18 cellular contexts compared by ENCODE assay signal in the genomic region with DNA sequence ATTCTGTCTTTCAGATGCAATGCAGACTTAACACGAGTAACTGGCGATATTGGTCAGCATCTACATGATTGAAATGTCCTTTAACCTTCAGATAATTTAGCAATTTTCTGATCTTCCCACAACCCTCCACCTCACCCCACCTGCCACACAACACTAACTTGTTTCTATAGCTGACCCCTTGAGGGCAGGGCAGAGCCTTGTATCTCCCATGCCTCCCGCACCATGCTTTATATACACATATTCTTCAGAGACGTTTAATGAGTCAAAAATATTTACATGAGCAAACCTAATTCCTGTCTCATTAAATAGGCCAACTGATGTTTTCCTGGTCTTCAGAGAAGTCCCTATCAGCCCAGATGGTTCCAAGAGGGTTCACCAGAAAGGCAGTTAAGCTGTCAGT. TPM values are rescaled to one million over a fixed set of nuclear protein-coding genes. Genes with fewer than 3 reads are reported as not detected.
A peak's percentile ranks its signal among the peaks of the same experiment; 100 is the strongest.
DNase-seq lines count a peak whose midpoint lies in the region; ATAC-seq, FAIRE-seq and TF ChIP-seq lines count a peak whose summit lies in the region.
"Had no signal": no experiment of that assay in that cellular context is flagged by ENCODE, and none has a peak within 500 bp of the region (broad histone marks: within the 10 kb centered on the region; RNA-seq: fewer than 3 reads in every experiment).

No MANE protein-coding gene starts in this region.

- POLR2A ChIA-PET in A549 (lab: Yijun Ruan, JAX) (interaction anchor here (0.6 kb wide), 1 partner anchor 18 kb away, joined by 3 read pairs; no protein-coding TSS in a partner anchor), PC-3 (lab: Charles Lee; ENCODE audit: unreplicated experiment) (no interaction called here), H1 (lab: Charles Lee; ENCODE audit: partially characterized antibody) (no interaction called here)

- H3K9ac ChIP-seq in PC-3 (ENCODE audit: low read length) (no peak overlapping the region), H1 (replicated peaks in 1 of 4; ENCODE audit: extremely low read depth in 1 of 4, low read depth in 3 of 4, low read length in 3 of 4) (no peak overlapping the region)

- H2AFZ ChIP-seq in GM23338 (0 out of 2 replicates have a peak overlapping the region, but pooled peaks have one; percentile 43), PC-3 (ENCODE audit: low read length) (peak overlapping the region; percentile 43; the same call in 1 of the 2 replicates), H1 (ENCODE audit: low read length) (peak overlapping the region; percentile 29; the same call in 1 of the 2 replicates)

- H3K36me3 Mint-ChIP-seq in GM23338 (ENCODE audit: low read depth), result no peaks in the 10 kb centered on the region
- H3K36me3 Mint-ChIP-seq: CD14-positive monocyte; CD8-positive, alpha-beta T cell had no signal

- H3K4me3 ChIP-seq in A549 (no peak overlapping the region), GM23338 (no peak overlapping the region), PC-3 (ENCODE audit: low read length) (no peak overlapping the region), H1 (ENCODE audit: extremely low read depth in 1 of 4, insufficient read depth in 2 of 4, low read depth in 3 of 4, low read length in 4 of 4) (no peak overlapping the region)
- H3K4me3 ChIP-seq: GM12878, K562 had no signal

- H2BK5ac ChIP-seq in H1 (ENCODE audit: low read depth, low read length), result no peak overlapping the region

- no peak overlapping the region for H3K14ac ChIP-seq in H1 (ENCODE audit: insufficient read length)

- H3K23me2 ChIP-seq in H1 (ENCODE audit: low read depth, low read length), result no peaks in the 10 kb centered on the region

- no peak for TF ChIP-seq POLR2A in A549 (IDR thresholded peaks at IDR 0.05; ENCODE audit: low read length)
- TF ChIP-seq POLR2A in H1 (IDR thresholded peaks at IDR 0.05; ENCODE audit: control extremely low read depth in 1 of 2, low read depth in 2 of 2, low read length in 2 of 2), result no peak

- TF ChIP-seq RAD21 in A549 (conservative IDR thresholded peaks at IDR 0.05 in 1 of 2, IDR thresholded peaks at IDR 0.05 in 1 of 2), result peak in 1 of 2 experiments; percentile 56; a peak in 2 of 5 replicates
- peak; percentile 20 to 35; a peak in 3 of 4 replicates for TF ChIP-seq RAD21 in H1 (IDR thresholded peaks at IDR 0.05 in 1 of 2, conservative IDR thresholded peaks at IDR 0.05 in 1 of 2; ENCODE audit: low read depth in 2 of 2, low read length in 2 of 2)

- no peak overlapping the region for H3K27ac Mint-ChIP-seq in GM23338
- H3K27ac Mint-ChIP-seq: CD14-positive monocyte; CD8-positive, alpha-beta T cell had no signal

- peak overlapping the region; percentile 12 to 89; a peak in 4 of 6 replicates for H3K27ac ChIP-seq in A549
- no peak overlapping the region for H3K27ac ChIP-seq in GM23338 (ENCODE audit: low read depth)
- no peak overlapping the region for H3K27ac ChIP-seq in PC-3 (ENCODE audit: low read length)
- H3K27ac ChIP-seq in H1 (ENCODE audit: low read depth, low read length), result no peak overlapping the region

- DNase-seq in A549 (ENCODE audit: low read depth in 1 of 2, low spot score in 1 of 2), result peak in 1 of 2 experiments; percentile 48
- DNase-seq in GM23338 (ENCODE audit: low spot score), result no peak
- DNase-seq in PC-3, result peak; percentile 17
- DNase-seq in H1 (ENCODE audit: low read depth in 1 of 2, low spot score in 2 of 2), result no peak
- no peak for DNase-seq in NCI-H446 treated with DMSO at 0.1 percent for 48 hours (lab: John Stamatoyannopoulos, UW)
- DNase-seq in putamen (ENCODE audit: low spot score), result no peak
- DNase-seq: BE2C; Caco-2; CD8-positive, alpha-beta T cell; GOT3 had no signal

- H3K4me2 ChIP-seq in A549 (no peak overlapping the region), GM23338 (no peak overlapping the region), PC-3 (ENCODE audit: low read length) (no peak overlapping the region), H1 (ENCODE audit: insufficient read depth in 1 of 2, low read depth in 2 of 2, low read length in 2 of 2) (no peak overlapping the region)

- no peak; the same call in 2 of the 3 replicates for TF ChIP-seq CTCF in A549 (IDR thresholded peaks at IDR 0.05)
- peak; percentile 10 to 29; a peak in 2 of 4 replicates for TF ChIP-seq CTCF in GM23338 (conservative IDR thresholded peaks at IDR 0.05; ENCODE audit: low read depth in 2 of 2)
- TF ChIP-seq CTCF in PC-3 (conservative IDR thresholded peaks at IDR 0.05; ENCODE audit: low read depth, low read length), result peak; percentile 36; the same call in 1 of the 2 replicates
- TF ChIP-seq CTCF in H1 (IDR thresholded peaks at IDR 0.05; ENCODE audit: control extremely low read depth in 1 of 3, insufficient read depth in 1 of 3, low read depth in 1 of 3, low read length in 3 of 3), result peak in 2 of 3 experiments; percentile 7 to 20; a peak in 1 of 4 replicates

- no peak overlapping the region for H4K91ac ChIP-seq in H1 (replicated peaks; ENCODE audit: insufficient read length, low read length)

- no peak overlapping the region for H3K23ac ChIP-seq in H1 (ENCODE audit: insufficient read length)

- no peaks in the 10 kb centered on the region for H3K79me1 ChIP-seq in H1 (ENCODE audit: low read depth, low read length)

- peaks cover 6% of the 10 kb centered on the region for H3K27me3 Mint-ChIP-seq in GM23338 (ENCODE audit: insufficient read depth, low read depth, poor library complexity)

- H2BK20ac ChIP-seq in H1 (ENCODE audit: low read length), result no peak overlapping the region

- H4K8ac ChIP-seq in H1 (ENCODE audit: extremely low read depth, insufficient read depth, low read length), result no peak overlapping the region

- no peak for TF ChIP-seq EP300 in A549 (IDR thresholded peaks at IDR 0.05)
- no peak for TF ChIP-seq EP300 in H1 (IDR thresholded peaks at IDR 0.05; ENCODE audit: borderline replicate concordance in 1 of 2, low read depth in 2 of 2, low read length in 2 of 2)

- H3K79me2 ChIP-seq in GM23338 (replicated peaks; ENCODE audit: insufficient read depth) (no peaks in the 10 kb centered on the region), PC-3 (ENCODE audit: low read length) (no peaks in the 10 kb centered on the region), H1 (ENCODE audit: control insufficient read depth in 1 of 2, insufficient read depth in 2 of 2, low read length in 2 of 2) (no peaks in the 10 kb centered on the region)

- no peak overlapping the region for H4K5ac ChIP-seq in H1 (ENCODE audit: insufficient read length, low read depth, low read length)

- 71% methylated on average over 4 of the region's 4 CpGs for WGBS in A549 (ENCODE audit: missing lambda C conversion rate)
- 91% methylated on average over 4 of the region's 4 CpGs; no CpG with 5 or more reads in 1 of the 2 experiments for WGBS in H1 (ENCODE audit: extremely low coverage in 1 of 2, insufficient coverage in 1 of 2, insufficient read length in 1 of 2, insufficient replicate concordance in 2 of 2, low coverage in 1 of 2, low lambda C conversion rate in 2 of 2, missing lambda C conversion rate in 1 of 2), 2 experiments

- CTCF ChIA-PET in A549 (lab: Yijun Ruan, JAX), result interaction anchor here (0.8 to 3.7 kb wide), 4 partner anchors 44 to 131 kb away, joined by 3 to 11 read pairs (median 3); no protein-coding TSS in a partner anchor
- CTCF ChIA-PET in PC-3 (lab: Charles Lee), result no interaction called here
- CTCF ChIA-PET in H1 (lab: Charles Lee; ENCODE audit: partially characterized antibody), result interaction anchor here (1.2 kb wide), 1 partner anchor 54 kb away, joined by 3 read pairs; no protein-coding TSS in a partner anchor

- no TSS peak for BruUV-seq in PC-3 (replicated peaks; lab: Mats Ljungman, UMichigan)

- H2BK12ac ChIP-seq in H1 (ENCODE audit: low read depth, low read length), result no peak overlapping the region

- H3K9me3 ChIP-seq in A549, result no peaks in the 10 kb centered on the region
- H3K9me3 ChIP-seq in PC-3 (ENCODE audit: low read length), result no peaks in the 10 kb centered on the region
- no peaks in the 10 kb centered on the region for H3K9me3 ChIP-seq in H1 (ENCODE audit: insufficient read depth in 2 of 2, low read depth in 1 of 2, low read length in 1 of 2)
- H3K9me3 ChIP-seq: BE2C, Caco-2 had no signal

- H3K4me1 Mint-ChIP-seq in GM23338, result no peaks in the 10 kb centered on the region
- H3K4me1 Mint-ChIP-seq: CD14-positive monocyte had no signal

- H3K56ac ChIP-seq in H1 (replicated peaks; ENCODE audit: insufficient read length, low read depth, low read length), result no peak overlapping the region

- H3K27me3 ChIP-seq in GM23338 (ENCODE audit: insufficient read depth), result no peaks in the 10 kb centered on the region
- no peaks in the 10 kb centered on the region for H3K27me3 ChIP-seq in PC-3 (ENCODE audit: low read length)
- H3K27me3 ChIP-seq in H1 (replicated peaks in 1 of 4; ENCODE audit: control insufficient read depth in 3 of 4, extremely low read depth in 1 of 4, insufficient read depth in 3 of 4, low read length in 3 of 4), result no peaks in the 10 kb centered on the region
- H3K27me3 ChIP-seq: BE2C had no signal

- H3K4me3 Mint-ChIP-seq in GM23338, result no peak overlapping the region
- H3K4me3 Mint-ChIP-seq: CD14-positive monocyte; CD8-positive, alpha-beta T cell had no signal

- H3K36me3 ChIP-seq in GM23338 (ENCODE audit: insufficient read depth) (no peaks in the 10 kb centered on the region), PC-3 (ENCODE audit: low read depth, low read length) (no peaks in the 10 kb centered on the region), H1 (ENCODE audit: control insufficient read depth in 2 of 4, insufficient read depth in 4 of 4, low read length in 3 of 4) (no peaks in the 10 kb centered on the region)
- H3K36me3 ChIP-seq: BE2C had no signal

- ATAC-seq in A549, result peak in 1 of 2 experiments; percentile 35; a peak in 1 of 6 replicates
- ATAC-seq in GM23338, result peak; percentile 32; the same call in 1 of the 3 replicates
- 0 out of 2 replicates have a peak, but pooled peaks have one; percentile 37 for ATAC-seq in PC-3
- no peak for ATAC-seq in GM21367 (IDR thresholded peaks at IDR 0.05; ENCODE audit: unreplicated experiment)
- ATAC-seq: CD8-positive, alpha-beta T cell; GM12878; K562 had no signal

- no peak overlapping the region for H3K18ac ChIP-seq in H1 (ENCODE audit: extremely low read depth, low read length)

- no peaks in the 10 kb centered on the region for H4K20me1 ChIP-seq in GM23338 (replicated peaks; ENCODE audit: insufficient read depth)
- H4K20me1 ChIP-seq in PC-3 (ENCODE audit: low read length), result no peaks in the 10 kb centered on the region
- no peaks in the 10 kb centered on the region for H4K20me1 ChIP-seq in H1 (replicated peaks in 1 of 2; ENCODE audit: control insufficient read depth in 1 of 2, insufficient read depth in 2 of 2, low read length in 2 of 2)

- no peak overlapping the region for H2AK5ac ChIP-seq in H1 (ENCODE audit: low read depth, low read length)

- H3K4me1 ChIP-seq in A549 (peaks cover 13% of the 10 kb centered on the region), GM23338 (ENCODE audit: insufficient read depth) (no peaks in the 10 kb centered on the region), PC-3 (ENCODE audit: insufficient read depth, low read length) (peaks cover 11% of the 10 kb centered on the region), H1 (replicated peaks in 1 of 4; ENCODE audit: control insufficient read depth in 3 of 4, insufficient read depth in 4 of 4, low read length in 3 of 4) (no peaks in the 10 kb centered on the region)
- H3K4me1 ChIP-seq: BE2C, Caco-2 had no signal

- H3K9me3 Mint-ChIP-seq in GM23338, result no peaks in the 10 kb centered on the region
- H3K9me3 Mint-ChIP-seq: CD8-positive, alpha-beta T cell had no signal

- intact Hi-C loops in PC-3 (cut with micrococcal nuclease), result loop anchor here (5.0 kb wide), 1 partner anchor 89 kb away; no protein-coding TSS in a partner anchor

- FAIRE-seq in A549 (lab: Jason Lieb, UNC) (no peak), H1 (lab: Jason Lieb, UNC) (no peak)
- FAIRE-seq: A204.1, GM12878, GM18507, K562 had no signal

- no peak overlapping the region for H3K4ac ChIP-seq in H1 (replicated peaks; ENCODE audit: insufficient read length, low read depth, low read length)

- no peak overlapping the region for H2BK15ac ChIP-seq in H1 (ENCODE audit: low read length)

- H3F3A ChIP-seq in GM23338 (replicated peaks; ENCODE audit: low read depth), result no peaks in the 10 kb centered on the region
- H3F3A ChIP-seq in PC-3 (ENCODE audit: low read length, unreplicated experiment), result no peaks in the 10 kb centered on the region

- H2BK120ac ChIP-seq in H1 (replicated peaks; ENCODE audit: low read depth, low read length), result no peak overlapping the region

- H3K9me2 ChIP-seq in GM23338 (ENCODE audit: insufficient read depth), result no peaks in the 10 kb centered on the region
- no peaks in the 10 kb centered on the region for H3K9me2 ChIP-seq in PC-3 (replicated peaks; ENCODE audit: low read length)

RNA-seq across cellular contexts. Expression of gene DHRS7C, which starts 6.6 kb away (rescaled TPM):
- polyA plus RNA-seq in A549 (2011; rRNA removed), result not detected in 2 replicates
- polyA plus RNA-seq in A549 (2012; cell fraction: cytosol; rRNA removed), result not detected in 2 replicates
- not detected in 2 replicates for polyA plus RNA-seq in A549 (2012; cell fraction: nucleus; rRNA removed)
- not detected in 3 replicates for polyA plus RNA-seq in A549 (2017; fragmentation: RNase III; extraction: RNeasy Plus Mini Kit Qiagen cat#74134 plus additional on column Dnase treatment)
- not detected in 2 replicates for polyA minus RNA-seq in A549 (2011; rRNA and poly(A)+ RNA removed)
- total RNA-seq in GM23338 (2014; rRNA removed; shearing (Covaris generic)), result not detected in 2 replicates
- polyA plus RNA-seq in GM23338 (2016; fragmentation: Nextera tagmentation; extraction: Ambion mirVana), result not detected in 2 replicates
- not detected in 2 replicates for total RNA-seq in PC-3 (2014; rRNA removed)
- not detected in 2 replicates for total RNA-seq in H1 (2021; fragmentation: NEBNext Ultra II Directional; extraction: Animal tissue kit (Norgen Biotek cat#: 25700))
- polyA plus RNA-seq in H1 (2011; rRNA removed), result not detected in 2 replicates
- not detected for polyA plus RNA-seq in H1 (2011; cell fraction: cytosol; rRNA removed)
- polyA plus RNA-seq in H1 (2011; cell fraction: nucleus; rRNA removed), result not detected
- polyA plus RNA-seq in H1 (2012, experiment 1 of 2), result not detected in 4 replicates
- not detected for polyA plus RNA-seq in H1 (2012, experiment 2 of 2)
- not detected for polyA plus RNA-seq in H1 (2013, experiment 1 of 2)
- polyA plus RNA-seq in H1 (2013, experiment 2 of 2), result not detected
- not detected in 2 replicates for polyA minus RNA-seq in H1 (2011; rRNA and poly(A)+ RNA removed)
- polyA minus RNA-seq in H1 (2011; cell fraction: cytosol; rRNA and poly(A)+ RNA removed), result not detected
- polyA minus RNA-seq in H1 (2011; cell fraction: nucleus; rRNA and poly(A)+ RNA removed), result not detected
- total RNA-seq: Caco-2; CD8-positive, alpha-beta T cell; Daoy; GM12878; K562 had no signal
- polyA plus RNA-seq: AG04450, CD14-positive monocyte, GM12878, K562 had no signal

RNA-seq across cellular contexts. Expression of gene GSG1L2, which starts 23.9 kb away (rescaled TPM):
- not detected in 2 replicates for polyA plus RNA-seq in A549 (2011; rRNA removed)
- polyA plus RNA-seq in A549 (2012; cell fraction: cytosol; rRNA removed), result 0.08 TPM in 1 of 2 replicates, not detected in the other
- 0.23 TPM in 1 of 2 replicates, not detected in the other for polyA plus RNA-seq in A549 (2012; cell fraction: nucleus; rRNA removed)
- polyA plus RNA-seq in A549 (2017; fragmentation: RNase III; extraction: RNeasy Plus Mini Kit Qiagen cat#74134 plus additional on column Dnase treatment), result not detected in 3 replicates
- polyA minus RNA-seq in A549 (2011; rRNA and poly(A)+ RNA removed), result not detected in 2 replicates
- total RNA-seq in GM23338 (2014; rRNA removed; shearing (Covaris generic)), result not detected in 2 replicates
- polyA plus RNA-seq in GM23338 (2016; fragmentation: Nextera tagmentation; extraction: Ambion mirVana), result not detected in 2 replicates
- not detected in 2 replicates for total RNA-seq in PC-3 (2014; rRNA removed)
- not detected in 2 replicates for total RNA-seq in H1 (2021; fragmentation: NEBNext Ultra II Directional; extraction: Animal tissue kit (Norgen Biotek cat#: 25700))
- not detected in 2 replicates for polyA plus RNA-seq in H1 (2011; rRNA removed)
- polyA plus RNA-seq in H1 (2011; cell fraction: cytosol; rRNA removed), result not detected
- not detected for polyA plus RNA-seq in H1 (2011; cell fraction: nucleus; rRNA removed)
- not detected in 4 replicates for polyA plus RNA-seq in H1 (2012, experiment 1 of 2)
- polyA plus RNA-seq in H1 (2012, experiment 2 of 2), result not detected
- polyA plus RNA-seq in H1 (2013, experiment 1 of 2), result not detected
- not detected for polyA plus RNA-seq in H1 (2013, experiment 2 of 2)
- not detected in 2 replicates for polyA minus RNA-seq in H1 (2011; rRNA and poly(A)+ RNA removed)
- not detected for polyA minus RNA-seq in H1 (2011; cell fraction: cytosol; rRNA and poly(A)+ RNA removed)
- not detected for polyA minus RNA-seq in H1 (2011; cell fraction: nucleus; rRNA and poly(A)+ RNA removed)
- total RNA-seq: Caco-2; CD8-positive, alpha-beta T cell; Daoy; GM12878; K562 had no signal
- polyA plus RNA-seq: AG04450, CD14-positive monocyte, GM12878, K562 had no signal

RNA-seq across cellular contexts. Expression of gene GLP2R, which starts 27.8 kb away (rescaled TPM):
- polyA plus RNA-seq in A549 (2011; rRNA removed) (48.7 and 76.4 TPM in 2 replicates), A549 (2017; fragmentation: RNase III; extraction: RNeasy Plus Mini Kit Qiagen cat#74134 plus additional on column Dnase treatment) (23.6 to 34.1 TPM (median 27.9 TPM) in 3 replicates), GM23338 (2016; fragmentation: Nextera tagmentation; extraction: Ambion mirVana) (not detected in 2 replicates), H1 (2011; rRNA removed) (not detected in 2 replicates)
- polyA plus RNA-seq in A549 (2012; cell fraction: cytosol; rRNA removed), result 9.6 and 16.7 TPM in 2 replicates
- 7.3 and 11.0 TPM in 2 replicates for polyA plus RNA-seq in A549 (2012; cell fraction: nucleus; rRNA removed)
- 153 and 165 TPM in 2 replicates for polyA minus RNA-seq in A549 (2011; rRNA and poly(A)+ RNA removed)
- not detected in 2 replicates for total RNA-seq in GM23338 (2014; rRNA removed; shearing (Covaris generic))
- 0.06 and 0.22 TPM in 2 replicates for total RNA-seq in PC-3 (2014; rRNA removed)
- total RNA-seq in H1 (2021; fragmentation: NEBNext Ultra II Directional; extraction: Animal tissue kit (Norgen Biotek cat#: 25700)), result not detected in 2 replicates
- not detected for polyA plus RNA-seq in H1 (2011; cell fraction: cytosol; rRNA removed)
- not detected for polyA plus RNA-seq in H1 (2011; cell fraction: nucleus; rRNA removed)
- polyA plus RNA-seq in H1 (2012, experiment 1 of 2), result not detected in 4 replicates
- not detected for polyA plus RNA-seq in H1 (2012, experiment 2 of 2)
- 0.02 TPM for polyA plus RNA-seq in H1 (2013, experiment 1 of 2)
- polyA plus RNA-seq in H1 (2013, experiment 2 of 2), result not detected
- not detected in 2 replicates for polyA minus RNA-seq in H1 (2011; rRNA and poly(A)+ RNA removed)
- 2.6 TPM for polyA minus RNA-seq in H1 (2011; cell fraction: cytosol; rRNA and poly(A)+ RNA removed)
- 0.50 TPM for polyA minus RNA-seq in H1 (2011; cell fraction: nucleus; rRNA and poly(A)+ RNA removed)
- total RNA-seq: Caco-2; CD8-positive, alpha-beta T cell; GM12878; K562 had no signal
- polyA plus RNA-seq: CD14-positive monocyte, GM12878, K562 had no signal

Comparison
In these comparisons a context has a peak if more than half of its experiments do, and no peak if none do; other contexts are left out.
1. H3K27ac ChIP-seq: peak in A549 (2 of 2); none in GM23338 (single experiment), PC-3 (single experiment) and H1 (single experiment).
2. Of the 18 proteins assayed by ChIP-seq in both H1 and A549: peak only in H1: CTCF; only in A549: none; in both: none; in neither: 16; mixed calls (peak in some experiments, not most) for 1.
3. Peak in every context shown above with its lines, with median percentiles within 50 percentile points of each other: H2AFZ ChIP-seq.